Comparison of ENCODE assay signal across 24 cellular contexts in genomic region chr1:100378956-100379355, GRCh38. TPM values are rescaled to one million over a fixed set of nuclear protein-coding genes. Genes with fewer than 3 reads are reported as not detected.
DNase-seq lines count a peak whose midpoint lies in the region; ATAC-seq and TF ChIP-seq lines count a peak whose summit lies in the region.
"Had no signal": no experiment of that assay in that cellular context is flagged by ENCODE, and none has a peak within 500 bp of the region (broad histone marks: within the 10 kb centered on the region; RNA-seq: fewer than 3 reads in every experiment).

No MANE protein-coding gene starts in this region.

- no peak for TF ChIP-seq CTCF in CD8-positive, alpha-beta T cell (IDR thresholded peaks at IDR 0.05)

- peaks cover 77% of the 10 kb centered on the region for H3K4me1 Mint-ChIP-seq in CD8-positive, alpha-beta T cell (ENCODE audit: low read depth)
- peaks cover 77% of the 10 kb centered on the region for H3K4me1 Mint-ChIP-seq in activated naive CD8-positive, alpha-beta T cell (ENCODE audit: low read depth)

- no peak for DNase-seq in activated CD4-positive, CD25-positive, alpha-beta regulatory T cell treated with anti-CD3 and anti-CD28 coated beads, Interleukin-2, amount 50 U/mL, for 72 hours
- DNase-seq in CD8-positive, alpha-beta T cell, result no peak
- DNase-seq in foreskin melanocyte, result peak; percentile 71
- no peak for DNase-seq in stimulated activated CD4-positive, alpha-beta T cell treated with anti-CD3 and anti-CD28 coated beads, Interleukin-4, amount 100 ng/mL, for 24 hours
- DNase-seq: GOT3; HFFc6; Kasumi-1; MV-4-11; NCI-H1105; NCI-H2029; NCI-H446; NCI-H524 treated with DMSO at 0.1 percent for 48 hours; NCI-H82; NK-92 treated with Interleukin-12 subunit alpha and Interleukin-12 subunit beta, amount 100 ng/mL, for 24 hours; PC-3 had no signal

- H3K27ac ChIP-seq in CD8-positive, alpha-beta T cell (ENCODE audit: low read depth, low read length), result no peak overlapping the region
- H3K27ac ChIP-seq: 22Rv1, C4-2B had no signal

- no peaks in the 10 kb centered on the region for H3K36me3 ChIP-seq in CD8-positive, alpha-beta T cell (ENCODE audit: insufficient read depth, low read length)
- H3K36me3 ChIP-seq: HAP-1 had no signal

- peaks cover 6% of the 10 kb centered on the region for H3K9me3 Mint-ChIP-seq in CD8-positive, alpha-beta T cell
- H3K9me3 Mint-ChIP-seq in activated naive CD8-positive, alpha-beta T cell (ENCODE audit: low read depth), result peaks cover 9% of the 10 kb centered on the region
- H3K9me3 Mint-ChIP-seq: HFFc6 had no signal

- POLR2A ChIA-PET in CD8-positive, alpha-beta T cell (lab: Charles Lee), result interaction anchor here (0.7 to 1.4 kb wide), 2 partner anchors 26 to 243 kb away, joined by 3 to 4 read pairs; partner anchors contain the start of gene CDC14A

- peak; percentile 40 to 52 for ATAC-seq in activated CD4-positive, CD25-positive, alpha-beta regulatory T cell treated with anti-CD3 and anti-CD28 coated beads, Interleukin-2, amount 50 U/mL, for 24 hours
- ATAC-seq in CD8-positive, alpha-beta T cell, result no peak
- ATAC-seq in HG02973 (IDR thresholded peaks at IDR 0.05; ENCODE audit: unreplicated experiment) (no peak), GM18505 (IDR thresholded peaks at IDR 0.05; ENCODE audit: unreplicated experiment) (no peak)
- ATAC-seq: K562, PC-3 had no signal

- no peak overlapping the region for H3K4me3 Mint-ChIP-seq in CD8-positive, alpha-beta T cell
- H3K4me3 Mint-ChIP-seq in activated naive CD8-positive, alpha-beta T cell, result peak overlapping the region; percentile 30
- H3K4me3 Mint-ChIP-seq: B cell, HFFc6 had no signal

- H3K9me3 ChIP-seq in CD8-positive, alpha-beta T cell (ENCODE audit: low read length), result no peaks in the 10 kb centered on the region
- H3K9me3 ChIP-seq: HAP-1 had no signal

- peaks cover 71% of the 10 kb centered on the region for H3K36me3 Mint-ChIP-seq in CD8-positive, alpha-beta T cell
- H3K36me3 Mint-ChIP-seq in activated naive CD8-positive, alpha-beta T cell, result peaks cover 30% of the 10 kb centered on the region

- no peak overlapping the region for H3K4me3 ChIP-seq in CD8-positive, alpha-beta T cell (ENCODE audit: low read depth, low read length)
- H3K4me3 ChIP-seq: HAP-1, K562 had no signal

- TF ChIP-seq POLR2A in GM18505 (IDR thresholded peaks at IDR 0.05; ENCODE audit: borderline replicate concordance, extremely low read depth, insufficient read depth, insufficient read length), result no peak

- no peaks in the 10 kb centered on the region for H3K27me3 ChIP-seq in CD8-positive, alpha-beta T cell (ENCODE audit: insufficient read depth, low read length)

- intact Hi-C loops in CD8-positive, alpha-beta T cell (cut with DNase I, micrococcal nuclease), result loop anchor here in 1 of 2 experiments (1.0 to 2.0 kb wide), 2 partner anchors 7 to 14 kb away; no protein-coding TSS in a partner anchor

- H3K4me1 ChIP-seq in CD8-positive, alpha-beta T cell (ENCODE audit: insufficient read depth, low read length), result peaks cover 53% of the 10 kb centered on the region

- peak overlapping the region; percentile 35 for H3K27ac Mint-ChIP-seq in CD8-positive, alpha-beta T cell
- peak overlapping the region; percentile 58 for H3K27ac Mint-ChIP-seq in activated naive CD8-positive, alpha-beta T cell
- H3K27ac Mint-ChIP-seq: B cell, HFFc6 had no signal

- CTCF ChIA-PET in CD8-positive, alpha-beta T cell (lab: Charles Lee), result no interaction called here

- H3K27me3 Mint-ChIP-seq in CD8-positive, alpha-beta T cell (ENCODE audit: low read depth), result no peaks in the 10 kb centered on the region
- no peaks in the 10 kb centered on the region for H3K27me3 Mint-ChIP-seq in activated naive CD8-positive, alpha-beta T cell
- H3K27me3 Mint-ChIP-seq: B cell had no signal

RNA-seq across cellular contexts. Expression of gene CDC14A, which starts 26.6 kb away (rescaled TPM):
- 100 to 1,000 TPM; 136 to 144 TPM for total RNA-seq in CD8-positive, alpha-beta T cell

Comparison
In these comparisons a context has a peak if more than half of its experiments do, and no peak if none do; other contexts are left out.
1. ATAC-seq: peak in activated CD4-positive, CD25-positive, alpha-beta regulatory T cell treated with anti-CD3 and anti-CD28 coated beads, Interleukin-2, amount 50 U/mL, for 24 hours (2 of 2); none in CD8-positive, alpha-beta T cell (single experiment), HG02973 (single experiment) and GM18505 (single experiment).